ENCODE assay signal across 13 cellular contexts in genomic region chr11:48024635-48025071, GRCh38. TPM values are rescaled to one million over a fixed set of nuclear protein-coding genes. Genes with fewer than 3 reads are reported as not detected.
DNase-seq lines count a peak whose midpoint lies in the region; ATAC-seq and TF ChIP-seq lines count a peak whose summit lies in the region.
"Had no signal": no experiment of that assay in that cellular context is flagged by ENCODE, and none has a peak within 500 bp of the region (broad histone marks: within the 10 kb centered on the region; RNA-seq: fewer than 3 reads in every experiment).

No MANE protein-coding gene starts in this region.

- no peak for TF ChIP-seq CTCF in WTC11 (IDR thresholded peaks at IDR 0.05)
- TF ChIP-seq CTCF in upper lobe of right lung (IDR thresholded peaks at IDR 0.05): no peak

- no peak for DNase-seq in CD8-positive, alpha-beta memory T cell
- DNase-seq in NCI-H2081 (lab: John Stamatoyannopoulos, UW) (peak; percentile 16 to 65), WTC11 (ENCODE audit: low spot score) (no peak), naive B cell (no peak), HAP-1 (ENCODE audit: low spot score in 2 of 2) (no peak), upper lobe of right lung (no peak)
- DNase-seq: amniotic stem cell, uterus had no signal

- in situ Hi-C loops in HAP-1 (cut with MboI; ENCODE audit: low sequenced_read_pairs): no loop called here

- H3K36me3 Mint-ChIP-seq in CD8-positive, alpha-beta memory T cell: peaks cover 0 to 28% (median 7%) of the 10 kb centered on the region in 3 donors
- H3K36me3 Mint-ChIP-seq in WTC11 (no peaks in the 10 kb centered on the region), naive B cell (peaks cover 0 to 6% of the 10 kb centered on the region in 2 donors)

- intact Hi-C loops in upper lobe of right lung (cut with DNase I): no loop called here

- H3K27ac Mint-ChIP-seq in CD8-positive, alpha-beta memory T cell: peak overlapping the region in 6 of 8 donors; percentile 18 to 86 (median 73)
- H3K27ac Mint-ChIP-seq in WTC11 (peak overlapping the region; percentile 93), naive B cell (peak overlapping the region in 5 of 6 donors; percentile 0 to 84 (median 65))

- peak overlapping the region in 1 of 7 donors; percentile 5 for H3K4me3 Mint-ChIP-seq in CD8-positive, alpha-beta memory T cell
- H3K4me3 Mint-ChIP-seq in WTC11: no peak overlapping the region
- peak overlapping the region in 3 of 8 donors; percentile 26 to 54 (median 34) for H3K4me3 Mint-ChIP-seq in naive B cell

- H3K27me3 Mint-ChIP-seq in CD8-positive, alpha-beta memory T cell: no peaks in the 10 kb centered on the region
- H3K27me3 Mint-ChIP-seq in WTC11 (ENCODE audit: low read depth): no peaks in the 10 kb centered on the region
- H3K27me3 Mint-ChIP-seq in naive B cell: no peaks in the 10 kb centered on the region

- no peaks in the 10 kb centered on the region for H3K36me3 ChIP-seq in CD8-positive, alpha-beta memory T cell (ENCODE audit: insufficient read depth, low read length)
- no peaks in the 10 kb centered on the region for H3K36me3 ChIP-seq in HAP-1 (replicated peaks)
- H3K36me3 ChIP-seq in upper lobe of right lung: no peaks in the 10 kb centered on the region
- H3K36me3 ChIP-seq: uterus had no signal

- H3K27ac ChIP-seq in CD8-positive, alpha-beta memory T cell (ENCODE audit: low read depth, low read length): no peak overlapping the region
- no peak overlapping the region for H3K27ac ChIP-seq in upper lobe of right lung
- H3K27ac ChIP-seq: KMS-11, uterus had no signal

- no peaks in the 10 kb centered on the region for H3K9me3 ChIP-seq in CD8-positive, alpha-beta memory T cell (ENCODE audit: low read length)
- H3K9me3 ChIP-seq in HAP-1 (no peaks in the 10 kb centered on the region), upper lobe of right lung (no peaks in the 10 kb centered on the region)
- H3K9me3 ChIP-seq: BLaER1 treated with 17β-estradiol and CSF1 and Interleukin-3, amounts not matched to agents 10 nM and 100 nM; uterus had no signal

- no peaks in the 10 kb centered on the region for H3K27me3 ChIP-seq in CD8-positive, alpha-beta memory T cell (ENCODE audit: insufficient read depth, low read length, poor library complexity, severe bottlenecking)
- H3K27me3 ChIP-seq in HAP-1 (ENCODE audit: low read depth) (no peaks in the 10 kb centered on the region), upper lobe of right lung (no peaks in the 10 kb centered on the region)
- H3K27me3 ChIP-seq: BLaER1 treated with 17β-estradiol and CSF1 and Interleukin-3, amounts not matched to agents 10 nM and 100 nM; uterus had no signal

- no peak overlapping the region for H3K4me3 ChIP-seq in CD8-positive, alpha-beta memory T cell (ENCODE audit: low read length)
- H3K4me3 ChIP-seq in HAP-1 (no peak overlapping the region), upper lobe of right lung (no peak overlapping the region)
- H3K4me3 ChIP-seq: BLaER1 treated with 17β-estradiol and CSF1 and Interleukin-3, amounts not matched to agents 10 nM and 100 nM; uterus had no signal

- H3K4me1 Mint-ChIP-seq in CD8-positive, alpha-beta memory T cell: peaks cover 48 to 68% (median 63%) of the 10 kb centered on the region in 3 donors
- peaks cover 42% of the 10 kb centered on the region for H3K4me1 Mint-ChIP-seq in WTC11
- H3K4me1 Mint-ChIP-seq in naive B cell: peaks cover 50 to 67% (median 51%) of the 10 kb centered on the region in 3 donors

- ATAC-seq in WTC11: no peak
- ATAC-seq in naive B cell (ENCODE audit: low read depth in 2 of 2): no peak
- no peak for ATAC-seq in GM21367 (IDR thresholded peaks at IDR 0.05; ENCODE audit: unreplicated experiment)
- no peak for ATAC-seq in upper lobe of right lung
- no peak for ATAC-seq in HG03135 (IDR thresholded peaks at IDR 0.05; ENCODE audit: unreplicated experiment)
- ATAC-seq: sciatic nerve had no signal

- POLR2A ChIA-PET in CD8-positive, alpha-beta memory T cell (lab: Charles Lee): no interaction called here
- POLR2A ChIA-PET in WTC11 (lab: Charles Lee): interaction anchor here (0.5 to 0.6 kb wide), 2 partner anchors 39 to 67 kb away, joined by 3 to 6 read pairs; no protein-coding TSS in a partner anchor

- CTCF ChIA-PET in CD8-positive, alpha-beta memory T cell (lab: Charles Lee): interaction anchor here (0.9 to 1.2 kb wide), 3 partner anchors 10 to 90 kb away, joined by 3 to 4 read pairs (median 3); no protein-coding TSS in a partner anchor
- CTCF ChIA-PET in WTC11 (lab: Charles Lee): interaction anchor here (1.1 to 1.4 kb wide), 2 partner anchors 46 to 54 kb away, joined by 4 read pairs; no protein-coding TSS in a partner anchor

- no peaks in the 10 kb centered on the region for H3K9me3 Mint-ChIP-seq in CD8-positive, alpha-beta memory T cell
- H3K9me3 Mint-ChIP-seq in WTC11 (no peaks in the 10 kb centered on the region), naive B cell (no peaks in the 10 kb centered on the region)

- H3K4me1 ChIP-seq in CD8-positive, alpha-beta memory T cell (ENCODE audit: insufficient read depth, low read length): peaks cover 29% of the 10 kb centered on the region
- peaks cover 37% of the 10 kb centered on the region for H3K4me1 ChIP-seq in HAP-1
- peaks cover 11% of the 10 kb centered on the region for H3K4me1 ChIP-seq in upper lobe of right lung
- H3K4me1 ChIP-seq: uterus had no signal

TF ChIP-seq in WTC11, 78 proteins besides CTCF, POLR2A, EP300 and RAD21 (continues in another document):
- TF ChIP-seq PRDM15 (CRISPR knock-in tag; IDR thresholded peaks at IDR 0.05) (no peak), MLX (CRISPR knock-in tag; IDR thresholded peaks at IDR 0.05) (no peak), TEAD4 (CRISPR knock-in tag; IDR thresholded peaks at IDR 0.05) (no peak), USF1 (CRISPR knock-in tag; IDR thresholded peaks at IDR 0.05) (no peak), NFYB (CRISPR knock-in tag; conservative IDR thresholded peaks at IDR 0.05; ENCODE audit: low read depth) (no peak), CREM (CRISPR knock-in tag; IDR thresholded peaks at IDR 0.05) (no peak), OVOL2 (CRISPR knock-in tag; IDR thresholded peaks at IDR 0.05; ENCODE audit: borderline replicate concordance) (no peak), ZNF396 (CRISPR knock-in tag; IDR thresholded peaks at IDR 0.05; ENCODE audit: borderline replicate concordance) (no peak), GTF2I (CRISPR knock-in tag; conservative IDR thresholded peaks at IDR 0.05) (no peak)

RNA-seq across cellular contexts. Expression of gene PTPRJ, which starts 44.3 kb away (rescaled TPM):
- total RNA-seq in CD8-positive, alpha-beta memory T cell: 10 to 100 TPM; 25.1 to 25.6 TPM
- polyA plus RNA-seq in CD8-positive, alpha-beta memory T cell: 16.0 TPM
- 17.1 to 19.5 TPM (median 17.9 TPM) in 3 replicates for total RNA-seq in WTC11 (2021)
- polyA plus RNA-seq in naive B cell (ENCODE audit: low read depth in 6 of 6): 10 to 100 TPM in 4 of 6 donors, 1 to 10 TPM in 2; 4.3 to 15.1 (median 11.6) TPM
- total RNA-seq in upper lobe of right lung: 34.9 TPM

Comparison
In these comparisons a context has a peak if more than half of its experiments do, and no peak if none do; other contexts are left out.
1. DNase-seq: peak in NCI-H2081 (2 of 2); none in CD8-positive, alpha-beta memory T cell (0 of 5), WTC11 (single experiment), naive B cell (single experiment), HAP-1 (0 of 2) and upper lobe of right lung (single experiment).
2. Peak in every context shown above with its lines, with median percentiles within 50 percentile points of each other: H3K27ac Mint-ChIP-seq.